ENCODE assay signal across 22 cellular contexts in genomic region chr5:39220280-39221030, GRCh38. TPM values are rescaled to one million over a fixed set of nuclear protein-coding genes. Genes with fewer than 3 reads are reported as not detected.
DNase-seq lines count a peak whose midpoint lies in the region; ATAC-seq, FAIRE-seq and TF ChIP-seq lines count a peak whose summit lies in the region.
"Had no signal": no experiment of that assay in that cellular context is flagged by ENCODE, and none has a peak within 500 bp of the region (broad histone marks: within the 10 kb centered on the region; RNA-seq: fewer than 3 reads in every experiment).

No MANE protein-coding gene starts in this region.

- peaks cover 26 to 42% of the 10 kb centered on the region in 2 donors for H3K36me3 Mint-ChIP-seq in CD14-positive monocyte
- H3K36me3 Mint-ChIP-seq in natural killer cell treated with Interleukin-12 subunit alpha and Interleukin-12 subunit beta and Interleukin-15 and Interleukin-18, amount 100 ng/mL, for 72 hours, result no peaks in the 10 kb centered on the region
- H3K36me3 Mint-ChIP-seq: CD4-positive, CD25-positive, alpha-beta regulatory T cell had no signal

- DNase-seq in CD14-positive monocyte (ENCODE audit: low spot score), result no peak
- no peak for DNase-seq in HL-60 (ENCODE audit: low read depth in 1 of 2, low spot score in 1 of 2)
- no peak for DNase-seq in K562 (ENCODE audit: extremely low read depth in 1 of 4, low spot score in 3 of 4)
- DNase-seq in natural killer cell treated with Interleukin-12 subunit alpha and Interleukin-12 subunit beta and Interleukin-15 and Interleukin-18, amount 100 ng/mL, for 72 hours (ENCODE audit: low spot score), result no peak
- no peak for DNase-seq in upper lobe of right lung
- no peak for DNase-seq in AG20443 (ENCODE audit: low spot score)
- DNase-seq in tibial nerve (ENCODE audit: low spot score in 2 of 2), result no peak
- no peak for DNase-seq in NCI-H69 (lab: John Stamatoyannopoulos, UW)
- DNase-seq: CD4-positive, CD25-positive, alpha-beta regulatory T cell; DMS53; EL; GM23248; NCI-H1417; NCI-H187; NCI-H226; NCI-H524; SJCRH30 had no signal

- no peaks in the 10 kb centered on the region for H3K9me3 ChIP-seq in K562 (replicated peaks; ENCODE audit: control insufficient read depth, insufficient read depth, low read depth, low read length)
- no peaks in the 10 kb centered on the region for H3K9me3 ChIP-seq in upper lobe of right lung
- no peaks in the 10 kb centered on the region for H3K9me3 ChIP-seq in tibial nerve
- H3K9me3 ChIP-seq: HAP-1, SJCRH30 had no signal

- no peaks in the 10 kb centered on the region for H4K20me1 ChIP-seq in K562 (replicated peaks; ENCODE audit: control insufficient read depth, insufficient read depth, low read length)

- peak overlapping the region; percentile 91 to 98 (median 95) for H3K27ac Mint-ChIP-seq in CD14-positive monocyte
- H3K27ac Mint-ChIP-seq in natural killer cell treated with Interleukin-12 subunit alpha and Interleukin-12 subunit beta and Interleukin-15 and Interleukin-18, amount 100 ng/mL, for 72 hours, result peak overlapping the region; percentile 45 to 78

- CTCF ChIA-PET in K562 (lab: Yijun Ruan, JAX; ENCODE audit: low intra/inter-chr PET ratio), result no interaction called here

- H3K27me3 Mint-ChIP-seq in CD14-positive monocyte (ENCODE audit: low read depth in 3 of 3), result peaks cover 0 to 1% (median 0%) of the 10 kb centered on the region in 3 donors
- H3K27me3 Mint-ChIP-seq in natural killer cell treated with Interleukin-12 subunit alpha and Interleukin-12 subunit beta and Interleukin-15 and Interleukin-18, amount 100 ng/mL, for 72 hours, result no peaks in the 10 kb centered on the region
- H3K27me3 Mint-ChIP-seq: CD4-positive, CD25-positive, alpha-beta regulatory T cell had no signal

- FAIRE-seq in K562 (lab: Jason Lieb, UNC), result no peak
- FAIRE-seq: GM12878, GM18507 had no signal

- no peak overlapping the region for H3K4me2 ChIP-seq in K562 (ENCODE audit: insufficient read depth, low read length)

- 61% methylated on average over 4 of the region's 4 CpGs for WGBS in K562 (ENCODE audit: insufficient coverage, low coverage, missing lambda C conversion rate)
- WGBS in tibial nerve, 2 donors, result 82 to 90% methylated on average over 4 of the region's 4 CpGs

- intact Hi-C loops in CD14-positive monocyte (cut with micrococcal nuclease) (loop anchor here in 1 of 2 donors (5.0 kb wide), 1 partner anchor 37 kb away; no protein-coding TSS in a partner anchor), K562 (cut with micrococcal nuclease) (no loop called here), upper lobe of right lung (cut with DNase I) (no loop called here)

- no peak overlapping the region for H3K4me3 Mint-ChIP-seq in CD14-positive monocyte
- H3K4me3 Mint-ChIP-seq in natural killer cell treated with Interleukin-12 subunit alpha and Interleukin-12 subunit beta and Interleukin-15 and Interleukin-18, amount 100 ng/mL, for 72 hours, result no peak overlapping the region

- H3K9me1 ChIP-seq in K562 (ENCODE audit: control insufficient read depth, insufficient read depth, low read length), result no peaks in the 10 kb centered on the region

- H3K4me1 Mint-ChIP-seq in CD14-positive monocyte, result peaks cover 79% of the 10 kb centered on the region
- H3K4me1 Mint-ChIP-seq in natural killer cell treated with Interleukin-12 subunit alpha and Interleukin-12 subunit beta and Interleukin-15 and Interleukin-18, amount 100 ng/mL, for 72 hours (ENCODE audit: low read depth in 2 of 2), result peaks cover 55 to 62% of the 10 kb centered on the region in 2 donors

- no peaks in the 10 kb centered on the region for H3K36me3 ChIP-seq in K562 (ENCODE audit: control insufficient read depth, insufficient read depth, low read length)
- H3K36me3 ChIP-seq in upper lobe of right lung, result no peaks in the 10 kb centered on the region
- H3K36me3 ChIP-seq in tibial nerve, result no peaks in the 10 kb centered on the region
- H3K36me3 ChIP-seq: HAP-1, SJCRH30 had no signal

- TF ChIP-seq EP300 in K562 (IDR thresholded peaks at IDR 0.05; ENCODE audit: low read length) (no peak), tibial nerve (IDR thresholded peaks at IDR 0.05) (no peak)

- TF ChIP-seq POLR2A in K562 (conservative IDR thresholded peaks at IDR 0.05) (no peak), tibial nerve (IDR thresholded peaks at IDR 0.05) (no peak)

- POLR2A ChIA-PET in K562 (lab: Yijun Ruan, JAX), result no interaction called here

- H3K9ac ChIP-seq in K562 (ENCODE audit: insufficient read depth in 1 of 2, low read depth in 2 of 2, low read length in 2 of 2), result no peak overlapping the region
- H3K9ac ChIP-seq: GM23248 had no signal

- no peak for TF ChIP-seq CTCF in CD14-positive monocyte (IDR thresholded peaks at IDR 0.05)
- TF ChIP-seq CTCF in HL-60 (IDR thresholded peaks at IDR 0.05; ENCODE audit: insufficient read depth, low read length), result no peak
- TF ChIP-seq CTCF in K562 (IDR thresholded peaks at IDR 0.05 in 2 of 3, conservative IDR thresholded peaks at IDR 0.05 in 1 of 3; ENCODE audit: insufficient read depth in 2 of 3, low read depth in 1 of 3, low read length in 3 of 3), result no peak
- no peak for TF ChIP-seq CTCF in upper lobe of right lung (IDR thresholded peaks at IDR 0.05)
- no peak for TF ChIP-seq CTCF in tibial nerve (IDR thresholded peaks at IDR 0.05)

- BruUV-seq in K562 (replicated peaks; lab: Mats Ljungman, UMichigan), result no TSS peak

- in situ Hi-C loops in K562 (cut with MboI), result no loop called here

- no peak for TF ChIP-seq RAD21 in K562 (CRISPR knock-in tag; conservative IDR thresholded peaks at IDR 0.05 in 1 of 2, IDR thresholded peaks at IDR 0.05 in 1 of 2)

- ATAC-seq in K562 (no peak), upper lobe of right lung (no peak)
- no peak for ATAC-seq in natural killer cell treated with Interleukin-12 subunit alpha and Interleukin-12 subunit beta and Interleukin-15 and Interleukin-18, amount 100 ng/mL, for 72 hours
- ATAC-seq: GM12878, Panc1 had no signal

- no peaks in the 10 kb centered on the region for H3K79me2 ChIP-seq in K562 (ENCODE audit: control insufficient read depth, insufficient read depth, low read length)

- no peak overlapping the region for H2AFZ ChIP-seq in K562 (ENCODE audit: low read depth, low read length)

- H3K27me3 ChIP-seq in HL-60 (ENCODE audit: insufficient read depth, poor library complexity, severe bottlenecking) (no peaks in the 10 kb centered on the region), K562 (ENCODE audit: control insufficient read depth in 2 of 2, insufficient read depth in 2 of 2, low read length in 2 of 2) (no peaks in the 10 kb centered on the region), upper lobe of right lung (no peaks in the 10 kb centered on the region), tibial nerve (no peaks in the 10 kb centered on the region)
- H3K27me3 ChIP-seq: SJCRH30 had no signal

- H3K27ac ChIP-seq in HL-60 (replicated peaks), result peak overlapping the region; percentile 53
- H3K27ac ChIP-seq in K562 (ENCODE audit: extremely low read depth, low read depth, low read length), result no peak overlapping the region
- H3K27ac ChIP-seq in upper lobe of right lung, result no peak overlapping the region
- no peak overlapping the region for H3K27ac ChIP-seq in tibial nerve
- H3K27ac ChIP-seq: GM23248, SJCRH30 had no signal

- peaks cover 0 to 7% (median 3%) of the 10 kb centered on the region in 7 donors for H3K9me3 Mint-ChIP-seq in CD14-positive monocyte
- H3K9me3 Mint-ChIP-seq in natural killer cell treated with Interleukin-12 subunit alpha and Interleukin-12 subunit beta and Interleukin-15 and Interleukin-18, amount 100 ng/mL, for 72 hours, result no peaks in the 10 kb centered on the region
- H3K9me3 Mint-ChIP-seq: CD4-positive, CD25-positive, alpha-beta regulatory T cell had no signal

- H3K4me1 ChIP-seq in K562 (replicated peaks in 1 of 2; ENCODE audit: control insufficient read depth in 2 of 2, insufficient read depth in 2 of 2, low read length in 2 of 2), result peaks cover 4 to 34% of the 10 kb centered on the region in 2 experiments; a peak in 4 of 5 replicates
- H3K4me1 ChIP-seq in upper lobe of right lung, result peaks cover 15% of the 10 kb centered on the region
- H3K4me1 ChIP-seq in tibial nerve, result peaks cover 0 to 17% (median 2%) of the 10 kb centered on the region in 4 donors
- H3K4me1 ChIP-seq: HAP-1, SJCRH30 had no signal

- no peak overlapping the region for H3K4me3 ChIP-seq in HL-60 (replicated peaks; ENCODE audit: insufficient read depth, low read length)
- H3K4me3 ChIP-seq in K562, result no peak overlapping the region
- no peak overlapping the region for H3K4me3 ChIP-seq in upper lobe of right lung
- no peak overlapping the region for H3K4me3 ChIP-seq in tibial nerve
- H3K4me3 ChIP-seq: GM12878, GM23248, HAP-1, SJCRH30 had no signal

TF ChIP-seq in K562, 482 proteins besides CTCF, POLR2A, EP300 and RAD21 (continues in another document):
- peak; percentile 21; the same call in 1 of the 2 replicates for TF ChIP-seq CEBPB (tag; IDR thresholded peaks at IDR 0.05)

RNA-seq across cellular contexts. Expression of gene FYB1, which starts 1.1 kb away (rescaled TPM):
- polyA plus RNA-seq in CD14-positive monocyte (100 to 1,000 TPM in 1 of 2 donors, 10 to 100 TPM in 1; 75.3 to 141 TPM), K562 (2011; rRNA removed) (4.7 and 25.4 TPM in 2 replicates), K562 (2014; fragmentation: Illumina TruSeq; extraction: Trizol) (13.7 and 18.4 TPM in 2 replicates), K562 (2014; fragmentation: Nextera tagmentation; extraction: Ambion mirVana) (1 to 10 TPM; 9.4 to 9.7 TPM), K562 (2014; rRNA removed) (7.4 and 8.0 TPM in 2 replicates)
- total RNA-seq in K562 (2011; cell fraction: chromatin; rRNA removed; ENCODE audit: low replicate concordance), result 2.9 and 14.8 TPM in 2 replicates
- total RNA-seq in K562 (2011; cell fraction: nucleolus; rRNA removed), result 0.67 and 2.2 TPM in 2 replicates
- 5.6 and 6.0 TPM in 2 replicates for total RNA-seq in K562 (2011; cell fraction: nucleoplasm; rRNA removed)
- total RNA-seq in K562 (2014; rRNA removed) (6.7 TPM in 2 replicates), K562 (2014; rRNA removed; fragmentation: Illumina TruSeq; extraction: Trizol) (15.6 and 16.5 TPM in 2 replicates), K562 (2015; rRNA removed; fragmentation: Illumina TruSeq; extraction: Trizol) (28.1 and 31.5 TPM in 2 replicates), K562 (2021) (17.4 and 22.5 TPM in 2 replicates), upper lobe of right lung (45.0 TPM), tibial nerve (10 to 100 TPM in 2 of 4 donors, 1 to 10 TPM in 2; 6.7 to 25.1 (median 16.3) TPM)
- 0.85 and 9.2 TPM in 2 replicates for polyA plus RNA-seq in K562 (2011; cell fraction: cytosol; rRNA removed)
- polyA plus RNA-seq in K562 (2011; cell fraction: nucleus; rRNA removed), result 5.6 and 40.9 TPM in 2 replicates
- 20.9 and 22.7 TPM in 2 replicates for polyA plus RNA-seq in K562 (2012)
- polyA minus RNA-seq in K562 (2011; rRNA and poly(A)+ RNA removed), result 4.0 and 45.3 TPM in 2 replicates
- 2.4 and 15.2 TPM in 2 replicates for polyA minus RNA-seq in K562 (2011; cell fraction: cytosol; rRNA and poly(A)+ RNA removed)
- 5.4 and 62.8 TPM in 2 replicates for polyA minus RNA-seq in K562 (2011; cell fraction: nucleus; rRNA and poly(A)+ RNA removed)
- 10 to 100 TPM; 71.9 to 72.8 TPM for total RNA-seq in natural killer cell treated with Interleukin-12 subunit alpha and Interleukin-12 subunit beta and Interleukin-15 and Interleukin-18, amount 100 ng/mL, for 72 hours
- total RNA-seq: GM23248, LHCN-M2, SJCRH30 had no signal
